ENCODE assay signal across 27 cellular contexts in genomic region chr1:6005276-6005917, GRCh38. TPM values are rescaled to one million over a fixed set of nuclear protein-coding genes. Genes with fewer than 3 reads are reported as not detected.
DNase-seq lines count a peak whose midpoint lies in the region; ATAC-seq and TF ChIP-seq lines count a peak whose summit lies in the region.
"Had no signal": no experiment of that assay in that cellular context is flagged by ENCODE, and none has a peak within 500 bp of the region (broad histone marks: within the 10 kb centered on the region; RNA-seq: fewer than 3 reads in every experiment).

No MANE protein-coding gene starts in this region.

- ATAC-seq in left cardiac atrium (no peak), HG02870 (IDR thresholded peaks at IDR 0.05; ENCODE audit: unreplicated experiment) (no peak)
- ATAC-seq: activated CD8-positive, alpha-beta memory T cell treated with anti-CD3 and anti-CD28 coated beads, Interleukin-2, amount 10 ng/mL, durations not matched to agents 7 days and 5 days; foreskin keratinocyte; GM12878; left colon had no signal

- H3K9me3 ChIP-seq in osteoblast (ENCODE audit: low read depth, low read length) (no peaks in the 10 kb centered on the region), PC-9 (ENCODE audit: insufficient read depth, low read depth) (no peaks in the 10 kb centered on the region)
- H3K9me3 ChIP-seq: BLaER1 treated with 17β-estradiol and CSF1 and Interleukin-3, amounts not matched to agents 10 nM and 100 nM; Caco-2; esophagus muscularis mucosa had no signal

- H3K9me2 ChIP-seq in PC-9 (ENCODE audit: insufficient read depth) = no peaks in the 10 kb centered on the region

- H3F3A ChIP-seq in PC-9 (ENCODE audit: insufficient read depth, low read depth) = no peaks in the 10 kb centered on the region

- no peak overlapping the region for H3K4me3 ChIP-seq in H7 (ENCODE audit: insufficient read depth, low read depth, low read length)
- H3K4me3 ChIP-seq in osteoblast (ENCODE audit: insufficient read depth, low read length) = no peak overlapping the region
- H3K4me3 ChIP-seq in PC-9 = no peak overlapping the region
- H3K4me3 ChIP-seq: BLaER1 treated with 17β-estradiol and CSF1 and Interleukin-3, amounts not matched to agents 10 nM and 100 nM; esophagus muscularis mucosa; GM12878; hepatocyte had no signal

- H4K20me1 ChIP-seq in osteoblast (ENCODE audit: insufficient read depth, low read length) (peaks cover 7% of the 10 kb centered on the region), PC-9 (ENCODE audit: insufficient read depth) (no peaks in the 10 kb centered on the region)

- BruUV-seq in PC-9 (replicated peaks; lab: Mats Ljungman, UMichigan) = no TSS peak

- H3K79me2 ChIP-seq in osteoblast (ENCODE audit: insufficient read depth, low read length) = no peaks in the 10 kb centered on the region
- no peaks in the 10 kb centered on the region for H3K79me2 ChIP-seq in PC-9 (ENCODE audit: low read depth)
- H3K79me2 ChIP-seq: hepatocyte had no signal

- no peaks in the 10 kb centered on the region for H3K4me1 ChIP-seq in osteoblast (ENCODE audit: insufficient read depth, low read length)
- H3K4me1 ChIP-seq in PC-9 (replicated peaks; ENCODE audit: insufficient read depth) = no peaks in the 10 kb centered on the region
- H3K4me1 ChIP-seq: foreskin keratinocyte had no signal

- DNase-seq in H7 (peak; percentile 72), NCI-H2227 treated with DMSO at 0.1 percent for 48 hours (lab: John Stamatoyannopoulos, UW) (peak; percentile 27), left cardiac atrium (peak; percentile 18), osteoblast (ENCODE audit: insufficient read length, low spot score, missing footprints) (peak; percentile 90), DMS53 treated with DMSO at 0.1 percent for 48 hours (lab: John Stamatoyannopoulos, UW; ENCODE audit: unreplicated experiment) (no peak), pons (ENCODE audit: low spot score) (no peak), PC-9 (no peak)
- DNase-seq: activated CD4-positive, alpha-beta T cell treated with anti-CD3 and anti-CD28 coated beads, Interleukin-2, amount 10 ng/mL, durations not matched to agents 7 days and 5 days; activated CD8-positive, alpha-beta memory T cell treated with anti-CD3 and anti-CD28 coated beads, Interleukin-2, amount 10 ng/mL, durations not matched to agents 7 days and 5 days; Caco-2; cortex of kidney; endodermal cell; foreskin keratinocyte; mesendoderm; NCI-H1436; NCI-H2081 treated with DMSO at 0.1 percent for 48 hours; NCI-H446 treated with DMSO at 0.1 percent for 48 hours; retina; SHP77; stimulated activated CD4-positive, alpha-beta T cell treated with anti-CD3 and anti-CD28 coated beads, Interleukin-2, amount 100 ng/mL, for 48 hours had no signal

- intact Hi-C loops in left cardiac atrium (cut with DNase I) = no loop called here
- intact Hi-C loops in PC-9 (cut with micrococcal nuclease; ENCODE audit: unreplicated experiment) = no loop called here

- CTCF ChIA-PET in PC-9 (lab: Charles Lee) = no interaction called here

- TF ChIP-seq CTCF in osteoblast (IDR thresholded peaks at IDR 0.05; ENCODE audit: extremely low read depth, low read depth, low read length) (no peak), PC-9 (conservative IDR thresholded peaks at IDR 0.05) (no peak)

- POLR2A ChIA-PET in PC-9 (lab: Charles Lee; ENCODE audit: unreplicated experiment) = interaction anchor here (0.5 kb wide), 1 partner anchor 153 kb away, joined by 3 read pairs; no protein-coding TSS in a partner anchor

- no peak overlapping the region for H3K27ac ChIP-seq in osteoblast (ENCODE audit: low read depth, low read length)
- H3K27ac ChIP-seq in PC-9 = no peak overlapping the region
- H3K27ac ChIP-seq: BLaER1 treated with 17β-estradiol and CSF1 and Interleukin-3, amounts not matched to agents 10 nM and 100 nM; esophagus muscularis mucosa; foreskin keratinocyte; hepatocyte; VCaP had no signal

- no peak overlapping the region for H3K4me2 ChIP-seq in osteoblast (ENCODE audit: insufficient read depth, low read length)
- no peak overlapping the region for H3K4me2 ChIP-seq in PC-9
- H3K4me2 ChIP-seq: hepatocyte had no signal

- H2AFZ ChIP-seq in osteoblast (ENCODE audit: low read length) (no peak overlapping the region), PC-9 (no peak overlapping the region)
- H2AFZ ChIP-seq: hepatocyte had no signal

- H3K27me3 ChIP-seq in H7 (ENCODE audit: control insufficient read depth, insufficient read depth, low read length) = no peaks in the 10 kb centered on the region
- H3K27me3 ChIP-seq in osteoblast (ENCODE audit: insufficient read depth, low read length) = no peaks in the 10 kb centered on the region
- no peaks in the 10 kb centered on the region for H3K27me3 ChIP-seq in PC-9 (ENCODE audit: insufficient read depth, low read depth)
- H3K27me3 ChIP-seq: BLaER1 treated with 17β-estradiol and CSF1 and Interleukin-3, amounts not matched to agents 10 nM and 100 nM; esophagus muscularis mucosa; foreskin keratinocyte; hepatocyte had no signal

- no peaks in the 10 kb centered on the region for H3K36me3 ChIP-seq in H7 (replicated peaks; ENCODE audit: control insufficient read depth, insufficient read depth, low read length)
- H3K36me3 ChIP-seq in osteoblast (ENCODE audit: insufficient read depth, low read length) = no peaks in the 10 kb centered on the region
- H3K36me3 ChIP-seq in PC-9 (ENCODE audit: low read depth) = no peaks in the 10 kb centered on the region
- H3K36me3 ChIP-seq: esophagus muscularis mucosa had no signal

RNA-seq across cellular contexts. Expression of gene NPHP4, which starts 13.2 kb away (rescaled TPM):
- 22.1 and 22.2 TPM in 2 replicates for total RNA-seq in H7 (2014; rRNA removed; shearing (Covaris generic))
- total RNA-seq in left cardiac atrium (1 to 10 TPM; 5.1 to 7.3 TPM), osteoblast (6.5 and 8.0 TPM in 2 replicates), PC-9 (2021) (17.9 and 21.5 TPM in 2 replicates)

RNA-seq across cellular contexts. Expression of gene KCNAB2, which starts 40.3 kb away (rescaled TPM):
- 6.6 and 8.4 TPM in 2 replicates for total RNA-seq in H7 (2014; rRNA removed; shearing (Covaris generic))
- total RNA-seq in left cardiac atrium = 10 to 100 TPM; 13.2 to 14.7 TPM
- total RNA-seq in osteoblast = 5.0 and 5.8 TPM in 2 replicates
- total RNA-seq in PC-9 (2021) = 19.6 and 21.4 TPM in 2 replicates

Comparison
In these comparisons a context has a peak if more than half of its experiments do, and no peak if none do; other contexts are left out.
1. DNase-seq: peak in H7 (single experiment), NCI-H2227 treated with DMSO at 0.1 percent for 48 hours (single experiment), left cardiac atrium (single experiment) and osteoblast (single experiment); none in DMS53 treated with DMSO at 0.1 percent for 48 hours (single experiment), pons (single experiment) and PC-9 (0 of 2).